In the genomic region with DNA sequence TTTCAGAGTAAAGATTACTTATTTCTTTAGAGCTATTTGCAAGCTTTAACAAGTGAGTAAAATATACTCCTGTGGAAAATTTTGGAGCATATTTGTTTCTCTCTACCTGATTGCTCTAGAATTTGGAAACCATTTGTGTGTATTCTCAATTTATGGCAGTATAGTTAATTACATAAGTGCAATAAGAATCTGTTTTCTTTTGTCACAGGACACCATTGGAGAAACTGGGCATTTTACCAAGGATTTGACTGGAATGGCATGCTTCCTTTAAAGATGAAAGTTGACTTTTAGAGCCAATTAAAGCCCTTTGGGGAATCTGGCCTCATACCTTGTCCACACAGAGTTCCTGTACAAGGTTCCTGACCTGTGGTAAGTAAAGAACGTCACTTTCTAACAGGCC, we compare ENCODE assay signal across 24 cellular contexts.
DNase-seq lines count a peak whose midpoint lies in the region; ATAC-seq and TF ChIP-seq lines count a peak whose summit lies in the region.
"Had no signal": no experiment of that assay in that cellular context is flagged by ENCODE, and none has a peak within 500 bp of the region (broad histone marks: within the 10 kb centered on the region; RNA-seq: fewer than 3 reads in every experiment).

No MANE protein-coding gene starts in this region.

- H3K27ac ChIP-seq in effector memory CD4-positive, alpha-beta T cell (ENCODE audit: insufficient read depth, low read length, poor library complexity, severe bottlenecking) = no peak overlapping the region
- H3K27ac ChIP-seq: cardiac muscle cell, parathyroid adenoma, right lobe of liver, SK-N-MC, thoracic aorta, VCaP had no signal

- H3K9me3 ChIP-seq in adipocyte (ENCODE audit: control insufficient read depth, low read length) = peaks cover 5% of the 10 kb centered on the region
- no peaks in the 10 kb centered on the region for H3K9me3 ChIP-seq in effector memory CD4-positive, alpha-beta T cell (ENCODE audit: control insufficient read depth, low read length)
- H3K9me3 ChIP-seq: right lobe of liver, thoracic aorta had no signal

- no peak overlapping the region for H3K4me3 ChIP-seq in HFF-Myc (replicated peaks; ENCODE audit: low read depth, low read length)
- H3K4me3 ChIP-seq in adipocyte (ENCODE audit: low read length) = no peak overlapping the region
- H3K4me3 ChIP-seq in fibroblast of pulmonary artery (replicated peaks; ENCODE audit: low read depth, low read length) = no peak overlapping the region
- H3K4me3 ChIP-seq in effector memory CD4-positive, alpha-beta T cell (ENCODE audit: insufficient read depth, low read depth, low read length, poor library complexity, severe bottlenecking) = no peak overlapping the region
- H3K4me3 ChIP-seq: cardiac muscle cell, right lobe of liver, SK-N-MC, thoracic aorta had no signal

- H3K9ac ChIP-seq in adipocyte (ENCODE audit: low read length) = no peak overlapping the region
- H3K9ac ChIP-seq: parathyroid adenoma had no signal

- H3K4me1 ChIP-seq in adipocyte (ENCODE audit: control insufficient read depth, insufficient read depth, low read length) = no peaks in the 10 kb centered on the region
- no peaks in the 10 kb centered on the region for H3K4me1 ChIP-seq in effector memory CD4-positive, alpha-beta T cell (ENCODE audit: control insufficient read depth, insufficient read depth, low read length, poor library complexity, severe bottlenecking)
- H3K4me1 ChIP-seq: right lobe of liver had no signal

- H3K36me3 ChIP-seq in adipocyte (ENCODE audit: control insufficient read depth, insufficient read depth, low read length, severe bottlenecking) = no peaks in the 10 kb centered on the region
- no peaks in the 10 kb centered on the region for H3K36me3 ChIP-seq in effector memory CD4-positive, alpha-beta T cell (ENCODE audit: control insufficient read depth, insufficient read depth, low read length)
- H3K36me3 ChIP-seq: cardiac muscle cell, right lobe of liver, thoracic aorta had no signal

- peak; percentile 13 for DNase-seq in AG08395 (ENCODE audit: low spot score)
- peak; percentile 15 for DNase-seq in HFF-Myc (ENCODE audit: extremely low read depth, low read depth)
- DNase-seq in adipocyte (ENCODE audit: low read depth) = peak; percentile 55
- DNase-seq in fibroblast of pulmonary artery (ENCODE audit: low read depth) = peak; percentile 33
- DNase-seq in NCI-H446 treated with DMSO at 0.1 percent for 48 hours (lab: John Stamatoyannopoulos, UW) = no peak
- DNase-seq in effector memory CD4-positive, alpha-beta T cell = no peak
- DNase-seq in activated CD4-positive, alpha-beta T cell treated with anti-CD3 and anti-CD28 coated beads, Interleukin-2, amount 50 U/mL, for 1 hour = no peak
- DNase-seq: activated CD4-positive, alpha-beta T cell treated with anti-CD3 and anti-CD28 coated beads, Interleukin-2, amount 10 ng/mL, durations not matched to agents 7 days and 5 days; activated CD8-positive, alpha-beta memory T cell treated with anti-CD3 and anti-CD28 coated beads, Interleukin-2, amount 50 U/mL, for 48 hours; activated effector memory CD4-positive, alpha-beta T cell treated with Interleukin-2 at 50 U/mL for 16 hours; activated naive CD8-positive, alpha-beta T cell treated with anti-CD3 and anti-CD28 coated beads, Interleukin-2, amount 50 U/mL, for 24 hours; CD8-positive, alpha-beta memory T cell; DMS79 treated with DMSO at 0.1 percent for 48 hours; glutamatergic neuron; left colon; NCI-H1930; right lobe of liver had no signal

- no peak for ATAC-seq in GM19324 (IDR thresholded peaks at IDR 0.05; ENCODE audit: low FRiP score, unreplicated experiment)
- ATAC-seq: activated naive CD8-positive, alpha-beta T cell treated with anti-CD3 and anti-CD28 coated beads, Interleukin-2, amount 50 U/mL, for 24 hours; left colon; natural killer cell treated with Interleukin-12 subunit alpha and Interleukin-12 subunit beta and Interleukin-15 and Interleukin-18, amount 100 ng/mL, for 72 hours; right lobe of liver had no signal

- H3K27me3 ChIP-seq in adipocyte (replicated peaks; ENCODE audit: control insufficient read depth, insufficient read depth, low read length) = no peaks in the 10 kb centered on the region
- no peaks in the 10 kb centered on the region for H3K27me3 ChIP-seq in effector memory CD4-positive, alpha-beta T cell (replicated peaks; ENCODE audit: control insufficient read depth, insufficient read depth, low read length, poor library complexity, severe bottlenecking)
- H3K27me3 ChIP-seq: cardiac muscle cell, right lobe of liver had no signal

- no peak for TF ChIP-seq CTCF in HFF-Myc (IDR thresholded peaks at IDR 0.05; ENCODE audit: low read depth, low read length, missing control alignments)
- no peak for TF ChIP-seq CTCF in fibroblast of pulmonary artery (IDR thresholded peaks at IDR 0.05; ENCODE audit: low read length, missing control alignments)

Comparison
In these comparisons a context has a peak if more than half of its experiments do, and no peak if none do; other contexts are left out.
1. DNase-seq: peak in AG08395 (single experiment), HFF-Myc (single experiment), adipocyte (single experiment) and fibroblast of pulmonary artery (single experiment); none in NCI-H446 treated with DMSO at 0.1 percent for 48 hours (single experiment), effector memory CD4-positive, alpha-beta T cell (0 of 3) and activated CD4-positive, alpha-beta T cell treated with anti-CD3 and anti-CD28 coated beads, Interleukin-2, amount 50 U/mL, for 1 hour (single experiment).